ENCODE assay signal across 8 cellular contexts in genomic region chr2:238263204-238264071, GRCh38. TPM values are rescaled to one million over a fixed set of nuclear protein-coding genes. Genes with fewer than 3 reads are reported as not detected.
DNase-seq lines count a peak whose midpoint lies in the region; ATAC-seq and TF ChIP-seq lines count a peak whose summit lies in the region.

No MANE protein-coding gene starts in this region.

- no peaks in the 10 kb centered on the region for H3K27me3 Mint-ChIP-seq in activated T-cell treated with anti-CD3 and anti-CD28 coated beads, Interleukin-2, amount 50 U/mL, for 72 hours (ENCODE audit: low read depth)
- no peaks in the 10 kb centered on the region for H3K27me3 Mint-ChIP-seq in nephron progenitor cell (ENCODE audit: low read depth, poor library complexity)
- no peaks in the 10 kb centered on the region for H3K27me3 Mint-ChIP-seq in stimulated activated naive CD8-positive, alpha-beta T cell treated with anti-CD3 and anti-CD28 coated beads, Interleukin-15, amount 100 ng/mL, for 72 hours

- H3K9me3 ChIP-seq in Panc1 (ENCODE audit: control insufficient read depth, insufficient read depth, low read depth, low read length): no peaks in the 10 kb centered on the region

- intact Hi-C loops in Panc1 (cut with micrococcal nuclease; ENCODE audit: unreplicated experiment): no loop called here

- no peak overlapping the region for H3K4me3 Mint-ChIP-seq in activated T-cell treated with anti-CD3 and anti-CD28 coated beads, Interleukin-2, amount 50 U/mL, for 72 hours
- H3K4me3 Mint-ChIP-seq in nephron progenitor cell: no peak overlapping the region
- H3K4me3 Mint-ChIP-seq in stimulated activated naive CD8-positive, alpha-beta T cell treated with anti-CD3 and anti-CD28 coated beads, Interleukin-15, amount 100 ng/mL, for 72 hours: no peak overlapping the region

- H3K27ac ChIP-seq in Panc1 (ENCODE audit: low read length): no peak overlapping the region

- peaks cover 6% of the 10 kb centered on the region for H3K4me1 Mint-ChIP-seq in activated T-cell treated with anti-CD3 and anti-CD28 coated beads, Interleukin-2, amount 50 U/mL, for 72 hours (ENCODE audit: low read depth)
- peaks cover 38% of the 10 kb centered on the region for H3K4me1 Mint-ChIP-seq in nephron progenitor cell
- H3K4me1 Mint-ChIP-seq in stimulated activated naive CD8-positive, alpha-beta T cell treated with anti-CD3 and anti-CD28 coated beads, Interleukin-15, amount 100 ng/mL, for 72 hours: peaks cover 7% of the 10 kb centered on the region

- TF ChIP-seq CTCF in Panc1 (IDR thresholded peaks at IDR 0.05) (peak; percentile 89), nephron progenitor cell (IDR thresholded peaks at IDR 0.05) (peak; percentile 78)

- H3K27me3 ChIP-seq in Panc1 (ENCODE audit: control insufficient read depth, insufficient read depth, low read length): no peaks in the 10 kb centered on the region

- CTCF ChIA-PET in Panc1 (lab: Charles Lee): interaction anchor here (0.6 to 1.7 kb wide), 8 partner anchors 9 to 1170 kb away, joined by 3 to 6 read pairs (median 3); no protein-coding TSS in a partner anchor

- peaks cover 0 to 4% of the 10 kb centered on the region in 2 donors for H3K36me3 Mint-ChIP-seq in activated T-cell treated with anti-CD3 and anti-CD28 coated beads, Interleukin-2, amount 50 U/mL, for 72 hours (ENCODE audit: insufficient read depth in 2 of 2)
- peaks cover 11% of the 10 kb centered on the region for H3K36me3 Mint-ChIP-seq in nephron progenitor cell (ENCODE audit: low read depth)

- in situ Hi-C loops in Panc1 (cut with HindIII; ENCODE audit: low pct_unique_long_range_greater_than_20kb, low sequenced_read_pairs): no loop called here

- 0 out of 2 replicates have a peak, but pooled peaks cover 3% of the 10 kb centered on the region for H3K4me1 ChIP-seq in Panc1 (ENCODE audit: control insufficient read depth, insufficient read depth, low read length)

- no peak overlapping the region for H3K27ac Mint-ChIP-seq in activated T-cell treated with anti-CD3 and anti-CD28 coated beads, Interleukin-2, amount 50 U/mL, for 72 hours
- H3K27ac Mint-ChIP-seq in nephron progenitor cell: peak overlapping the region; percentile 6
- no peak overlapping the region for H3K27ac Mint-ChIP-seq in stimulated activated naive CD8-positive, alpha-beta T cell treated with anti-CD3 and anti-CD28 coated beads, Interleukin-15, amount 100 ng/mL, for 72 hours

- POLR2A ChIA-PET in Panc1 (lab: Charles Lee): no interaction called here

- BruUV-seq in Panc1 (replicated peaks; lab: Mats Ljungman, UMichigan): no TSS peak

- peak; percentile 57 for DNase-seq in DMS114 treated with DMSO at 0.1 percent for 48 hours (lab: John Stamatoyannopoulos, UW; ENCODE audit: unreplicated experiment)
- peak in 73 of 76 experiments; percentile 18 to 87 (median 67) for DNase-seq in HUDEP-2 (lab: John Stamatoyannopoulos, UW; ENCODE audit: unreplicated experiment in 76 of 76)
- DNase-seq in Panc1 (ENCODE audit: low read depth, low spot score): no peak
- peak; percentile 73 to 75 for DNase-seq in activated T-cell treated with anti-CD3 and anti-CD28 coated beads, Interleukin-2, amount 50 U/mL, for 72 hours
- peak; percentile 94 for DNase-seq in fibroblast of gingiva (ENCODE audit: low read depth)
- peak; percentile 89 for DNase-seq in nephron progenitor cell
- peak; percentile 61 to 66 for DNase-seq in stimulated activated naive CD8-positive, alpha-beta T cell treated with anti-CD3 and anti-CD28 coated beads, Interleukin-15, amount 100 ng/mL, for 72 hours

- no peaks in the 10 kb centered on the region for H3K9me3 Mint-ChIP-seq in activated T-cell treated with anti-CD3 and anti-CD28 coated beads, Interleukin-2, amount 50 U/mL, for 72 hours
- no peaks in the 10 kb centered on the region for H3K9me3 Mint-ChIP-seq in nephron progenitor cell
- no peaks in the 10 kb centered on the region for H3K9me3 Mint-ChIP-seq in stimulated activated naive CD8-positive, alpha-beta T cell treated with anti-CD3 and anti-CD28 coated beads, Interleukin-15, amount 100 ng/mL, for 72 hours

- no peak overlapping the region for H3K4me3 ChIP-seq in Panc1 (ENCODE audit: low read depth in 2 of 2, low read length in 2 of 2)

- H3K36me3 ChIP-seq in Panc1 (ENCODE audit: control insufficient read depth, insufficient read depth, low read length): no peaks in the 10 kb centered on the region

- ATAC-seq in Panc1 (peak; percentile 84), HG02884 (IDR thresholded peaks at IDR 0.05; ENCODE audit: unreplicated experiment) (no peak)
- ATAC-seq in activated T-cell treated with anti-CD3 and anti-CD28 coated beads, Interleukin-2, amount 50 U/mL, for 72 hours (replicated peaks in 1 of 2): peak; percentile 63 to 74
- peak; percentile 78 for ATAC-seq in stimulated activated naive CD8-positive, alpha-beta T cell treated with anti-CD3 and anti-CD28 coated beads, Interleukin-15, amount 100 ng/mL, for 72 hours

RNA-seq across cellular contexts. Expression of gene HES6, which starts 23.6 kb away (rescaled TPM):
- total RNA-seq in Panc1 (2021; ENCODE audit: unreplicated experiment): 42.0 TPM
- polyA plus RNA-seq in Panc1 (2012; ENCODE audit: insufficient read length): 50.3 TPM
- 1 to 10 TPM; 1.6 to 2.0 TPM for total RNA-seq in activated T-cell treated with anti-CD3 and anti-CD28 coated beads, Interleukin-2, amount 50 U/mL, for 72 hours

RNA-seq across cellular contexts. Expression of gene PER2, which starts 25.0 kb away (rescaled TPM):
- 9.9 TPM for total RNA-seq in Panc1 (2021; ENCODE audit: unreplicated experiment)
- 3.4 TPM for polyA plus RNA-seq in Panc1 (2012; ENCODE audit: insufficient read length)
- 10 to 100 TPM in 1 of 2 donors, 1 to 10 TPM in 1; 8.9 to 12.4 TPM for total RNA-seq in activated T-cell treated with anti-CD3 and anti-CD28 coated beads, Interleukin-2, amount 50 U/mL, for 72 hours

RNA-seq across cellular contexts. Expression of gene TRAF3IP1, which starts 56.9 kb away (rescaled TPM):
- 23.4 TPM for total RNA-seq in Panc1 (2021; ENCODE audit: unreplicated experiment)
- polyA plus RNA-seq in Panc1 (2012; ENCODE audit: insufficient read length): 27.9 TPM
- 10 to 100 TPM in 1 of 2 donors, 1 to 10 TPM in 1; 7.0 to 13.1 TPM for total RNA-seq in activated T-cell treated with anti-CD3 and anti-CD28 coated beads, Interleukin-2, amount 50 U/mL, for 72 hours

RNA-seq across cellular contexts. Expression of gene ILKAP, which starts 59.9 kb away (rescaled TPM):
- 49.9 TPM for total RNA-seq in Panc1 (2021; ENCODE audit: unreplicated experiment)
- polyA plus RNA-seq in Panc1 (2012; ENCODE audit: insufficient read length): 40.0 TPM
- 10 to 100 TPM; 53.2 to 55.5 TPM for total RNA-seq in activated T-cell treated with anti-CD3 and anti-CD28 coated beads, Interleukin-2, amount 50 U/mL, for 72 hours

Comparison
In these comparisons a context has a peak if more than half of its experiments do, and no peak if none do; other contexts are left out.
1. RNA of gene HES6, which starts 23.6 kb away (total RNA-seq): 42.0 TPM in Panc1 (single experiment); 1.6 to 2.0 TPM in activated T-cell treated with anti-CD3 and anti-CD28 coated beads, Interleukin-2, amount 50 U/mL, for 72 hours; every median in the first group is over 10 times any median in the second.